Comparison of ENCODE assay signal across 1 cellular context in the genomic region with DNA sequence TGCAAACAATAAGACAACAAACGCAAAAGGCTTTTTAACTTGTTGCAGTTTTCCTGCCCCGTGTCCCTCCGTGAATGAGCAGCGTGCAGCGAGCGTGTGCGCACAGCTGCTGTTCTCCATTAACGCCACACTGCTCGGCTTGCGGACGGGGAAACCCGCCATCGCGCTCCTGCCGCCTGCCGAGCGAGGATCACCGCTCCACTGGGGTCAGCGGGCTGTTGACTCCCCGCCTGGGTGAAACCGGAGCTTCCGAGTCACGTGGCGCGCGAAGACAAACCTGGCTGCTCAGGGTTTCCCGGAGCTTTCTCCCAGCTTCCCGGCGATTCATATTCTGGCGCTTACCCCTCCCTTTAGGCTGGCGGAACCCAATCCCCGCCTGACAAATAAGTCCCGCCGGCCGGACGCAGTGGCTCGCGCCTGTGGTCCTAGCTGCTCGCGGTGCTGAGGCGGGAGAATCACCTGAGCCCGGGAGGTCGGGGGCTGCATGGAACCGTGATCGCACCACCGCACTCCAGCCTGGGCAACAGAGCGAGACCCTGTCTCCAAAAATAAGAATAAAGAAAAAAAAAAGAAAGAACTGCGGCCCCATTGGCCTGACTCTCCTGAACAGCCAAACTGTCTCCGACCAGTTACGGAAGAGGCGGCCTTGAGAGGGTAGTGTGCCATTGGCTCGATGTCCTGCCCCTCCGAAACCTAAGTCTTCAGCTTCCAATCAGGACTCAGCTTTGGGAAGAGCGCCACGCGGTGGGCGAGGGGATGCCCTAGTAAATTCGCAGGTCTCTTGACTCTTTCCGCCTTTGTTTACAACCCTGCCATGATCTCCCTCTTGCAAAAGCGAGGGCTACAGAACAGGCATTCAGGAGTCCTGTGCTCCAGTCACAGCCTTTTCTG.
TF ChIP-seq lines count a peak whose summit lies in the region.

A gene with protein sequence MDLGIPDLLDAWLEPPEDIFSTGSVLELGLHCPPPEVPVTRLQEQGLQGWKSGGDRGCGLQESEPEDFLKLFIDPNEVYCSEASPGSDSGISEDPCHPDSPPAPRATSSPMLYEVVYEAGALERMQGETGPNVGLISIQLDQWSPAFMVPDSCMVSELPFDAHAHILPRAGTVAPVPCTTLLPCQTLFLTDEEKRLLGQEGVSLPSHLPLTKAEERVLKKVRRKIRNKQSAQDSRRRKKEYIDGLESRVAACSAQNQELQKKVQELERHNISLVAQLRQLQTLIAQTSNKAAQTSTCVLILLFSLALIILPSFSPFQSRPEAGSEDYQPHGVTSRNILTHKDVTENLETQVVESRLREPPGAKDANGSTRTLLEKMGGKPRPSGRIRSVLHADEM (plus strand): TSS at position 794 of the 891 bp plus-strand sequence. CDS start 624 bp downstream, outside the sequence.

TF ChIP-seq in HepG2, 621 proteins besides CTCF, POLR2A, EP300 and RAD21 (continued from another document and continues in another):
- peak; percentile 79 for TF ChIP-seq AGO1 (IDR thresholded peaks at IDR 0.05; ENCODE audit: low read depth, low read length, poor library complexity, severe bottlenecking)
- TF ChIP-seq NFE2 (CRISPR knock-in tag; IDR thresholded peaks at IDR 0.05): no peak
- TF ChIP-seq ELK4 (CRISPR knock-in tag; IDR thresholded peaks at IDR 0.05; ENCODE audit: borderline replicate concordance): no peak
- TF ChIP-seq, protein P1, sequence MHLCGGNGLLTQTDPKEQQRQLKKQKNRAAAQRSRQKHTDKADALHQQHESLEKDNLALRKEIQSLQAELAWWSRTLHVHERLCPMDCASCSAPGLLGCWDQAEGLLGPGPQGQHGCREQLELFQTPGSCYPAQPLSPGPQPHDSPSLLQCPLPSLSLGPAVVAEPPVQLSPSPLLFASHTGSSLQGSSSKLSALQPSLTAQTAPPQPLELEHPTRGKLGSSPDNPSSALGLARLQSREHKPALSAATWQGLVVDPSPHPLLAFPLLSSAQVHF (CRISPR knock-in tag; IDR thresholded peaks at IDR 0.05): no peak; the same call in 1 of the 2 replicates
- no peak for TF ChIP-seq SOX13 (IDR thresholded peaks at IDR 0.05)
- TF ChIP-seq SOX13 (CRISPR knock-in tag; conservative IDR thresholded peaks at IDR 0.05 in 1 of 2, IDR thresholded peaks at IDR 0.05 in 1 of 2): peak in 1 of 2 experiments; percentile 42; a peak in 1 of 4 replicates
- TF ChIP-seq ZNF780A (CRISPR knock-in tag; IDR thresholded peaks at IDR 0.05): no peak
- no peak for TF ChIP-seq ZNF460 (CRISPR knock-in tag; IDR thresholded peaks at IDR 0.05; ENCODE audit: borderline replicate concordance)
- peak; percentile 88 for TF ChIP-seq ZNF724P (CRISPR knock-in tag; IDR thresholded peaks at IDR 0.05; ENCODE audit: borderline replicate concordance)
- no peak for TF ChIP-seq ZNF652 (CRISPR knock-in tag; IDR thresholded peaks at IDR 0.05; ENCODE audit: borderline replicate concordance, low read depth)
- TF ChIP-seq RAD51 (IDR thresholded peaks at IDR 0.05; ENCODE audit: borderline replicate concordance): peak; percentile 88
- peak; percentile 20; the same call in 1 of the 2 replicates for TF ChIP-seq GATA4 (IDR thresholded peaks at IDR 0.05; ENCODE audit: borderline replicate concordance, low read depth)
- peak; percentile 84 for TF ChIP-seq GZF1 (CRISPR knock-in tag; IDR thresholded peaks at IDR 0.05)
- TF ChIP-seq MIER3 (CRISPR knock-in tag; IDR thresholded peaks at IDR 0.05; ENCODE audit: borderline replicate concordance): no peak; the same call in 1 of the 2 replicates
- TF ChIP-seq ZNF383 (CRISPR knock-in tag; IDR thresholded peaks at IDR 0.05; ENCODE audit: borderline replicate concordance): no peak
- 0 out of 2 replicates have a peak, but pooled peaks have one; percentile 70 for TF ChIP-seq ZFP37 (CRISPR knock-in tag; IDR thresholded peaks at IDR 0.05; ENCODE audit: borderline replicate concordance)
- TF ChIP-seq FOXO1 (CRISPR knock-in tag; IDR thresholded peaks at IDR 0.05): peak; percentile 87
- peak; percentile 93; the same call in 1 of the 2 replicates for TF ChIP-seq ARID2 (CRISPR knock-in tag; IDR thresholded peaks at IDR 0.05; ENCODE audit: borderline replicate concordance)
- no peak for TF ChIP-seq TCF7L2 (IDR thresholded peaks at IDR 0.05; ENCODE audit: low read depth, low read length)
- no peak for TF ChIP-seq ZNF101 (CRISPR knock-in tag; IDR thresholded peaks at IDR 0.05; ENCODE audit: borderline replicate concordance, low read depth)
- TF ChIP-seq PLRG1 (conservative IDR thresholded peaks at IDR 0.05): no peak
- TF ChIP-seq, protein P2, sequence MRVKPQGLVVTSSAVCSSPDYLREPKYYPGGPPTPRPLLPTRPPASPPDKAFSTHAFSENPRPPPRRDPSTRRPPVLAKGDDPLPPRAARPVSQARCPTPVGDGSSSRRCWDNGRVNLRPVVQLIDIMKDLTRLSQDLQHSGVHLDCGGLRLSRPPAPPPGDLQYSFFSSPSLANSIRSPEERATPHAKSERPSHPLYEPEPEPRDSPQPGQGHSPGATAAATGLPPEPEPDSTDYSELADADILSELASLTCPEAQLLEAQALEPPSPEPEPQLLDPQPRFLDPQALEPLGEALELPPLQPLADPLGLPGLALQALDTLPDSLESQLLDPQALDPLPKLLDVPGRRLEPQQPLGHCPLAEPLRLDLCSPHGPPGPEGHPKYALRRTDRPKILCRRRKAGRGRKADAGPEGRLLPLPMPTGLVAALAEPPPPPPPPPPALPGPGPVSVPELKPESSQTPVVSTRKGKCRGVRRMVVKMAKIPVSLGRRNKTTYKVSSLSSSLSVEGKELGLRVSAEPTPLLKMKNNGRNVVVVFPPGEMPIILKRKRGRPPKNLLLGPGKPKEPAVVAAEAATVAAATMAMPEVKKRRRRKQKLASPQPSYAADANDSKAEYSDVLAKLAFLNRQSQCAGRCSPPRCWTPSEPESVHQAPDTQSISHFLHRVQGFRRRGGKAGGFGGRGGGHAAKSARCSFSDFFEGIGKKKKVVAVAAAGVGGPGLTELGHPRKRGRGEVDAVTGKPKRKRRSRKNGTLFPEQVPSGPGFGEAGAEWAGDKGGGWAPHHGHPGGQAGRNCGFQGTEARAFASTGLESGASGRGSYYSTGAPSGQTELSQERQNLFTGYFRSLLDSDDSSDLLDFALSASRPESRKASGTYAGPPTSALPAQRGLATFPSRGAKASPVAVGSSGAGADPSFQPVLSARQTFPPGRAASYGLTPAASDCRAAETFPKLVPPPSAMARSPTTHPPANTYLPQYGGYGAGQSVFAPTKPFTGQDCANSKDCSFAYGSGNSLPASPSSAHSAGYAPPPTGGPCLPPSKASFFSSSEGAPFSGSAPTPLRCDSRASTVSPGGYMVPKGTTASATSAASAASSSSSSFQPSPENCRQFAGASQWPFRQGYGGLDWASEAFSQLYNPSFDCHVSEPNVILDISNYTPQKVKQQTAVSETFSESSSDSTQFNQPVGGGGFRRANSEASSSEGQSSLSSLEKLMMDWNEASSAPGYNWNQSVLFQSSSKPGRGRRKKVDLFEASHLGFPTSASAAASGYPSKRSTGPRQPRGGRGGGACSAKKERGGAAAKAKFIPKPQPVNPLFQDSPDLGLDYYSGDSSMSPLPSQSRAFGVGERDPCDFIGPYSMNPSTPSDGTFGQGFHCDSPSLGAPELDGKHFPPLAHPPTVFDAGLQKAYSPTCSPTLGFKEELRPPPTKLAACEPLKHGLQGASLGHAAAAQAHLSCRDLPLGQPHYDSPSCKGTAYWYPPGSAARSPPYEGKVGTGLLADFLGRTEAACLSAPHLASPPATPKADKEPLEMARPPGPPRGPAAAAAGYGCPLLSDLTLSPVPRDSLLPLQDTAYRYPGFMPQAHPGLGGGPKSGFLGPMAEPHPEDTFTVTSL (CRISPR knock-in tag; IDR thresholded peaks at IDR 0.05; ENCODE audit: borderline replicate concordance): peak; percentile 41; the same call in 1 of the 2 replicates
- TF ChIP-seq ZNF569 (CRISPR knock-in tag; IDR thresholded peaks at IDR 0.05; ENCODE audit: borderline replicate concordance): no peak
- TF ChIP-seq ZFP82 (CRISPR knock-in tag; IDR thresholded peaks at IDR 0.05; ENCODE audit: borderline replicate concordance): no peak
- TF ChIP-seq ZNF17 (CRISPR knock-in tag; IDR thresholded peaks at IDR 0.05): no peak
- TF ChIP-seq FOXA3 (CRISPR knock-in tag; IDR thresholded peaks at IDR 0.05): peak; percentile 85
- TF ChIP-seq PHB2 (IDR thresholded peaks at IDR 0.05; ENCODE audit: partially characterized antibody): no peak
- TF ChIP-seq MAX (IDR thresholded peaks at IDR 0.05): peak; percentile 94
- TF ChIP-seq MYC (CRISPR knock-in tag; IDR thresholded peaks at IDR 0.05; ENCODE audit: borderline replicate concordance): peak; percentile 74
- TF ChIP-seq, protein P3, sequence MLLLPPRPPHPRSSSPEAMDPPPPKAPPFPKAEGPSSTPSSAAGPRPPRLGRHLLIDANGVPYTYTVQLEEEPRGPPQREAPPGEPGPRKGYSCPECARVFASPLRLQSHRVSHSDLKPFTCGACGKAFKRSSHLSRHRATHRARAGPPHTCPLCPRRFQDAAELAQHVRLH (CRISPR knock-in tag; IDR thresholded peaks at IDR 0.05; ENCODE audit: borderline replicate concordance, low read depth): peak; percentile 94; the same call in 1 of the 2 replicates
- TF ChIP-seq ARNT2 (CRISPR knock-in tag; IDR thresholded peaks at IDR 0.05; ENCODE audit: low read depth): peak; percentile 85; the same call in 1 of the 2 replicates
- TF ChIP-seq ETV5 (CRISPR knock-in tag; IDR thresholded peaks at IDR 0.05; ENCODE audit: borderline replicate concordance): peak; percentile 51; the same call in 1 of the 2 replicates
- 0 out of 2 replicates have a peak, but pooled peaks have one; percentile 52 for TF ChIP-seq HOXD1 (CRISPR knock-in tag; IDR thresholded peaks at IDR 0.05)
- peak; percentile 79; the same call in 1 of the 2 replicates for TF ChIP-seq ZNF564 (CRISPR knock-in tag; IDR thresholded peaks at IDR 0.05)
- TF ChIP-seq MAFK (conservative IDR thresholded peaks at IDR 0.05 in 1 of 2, IDR thresholded peaks at IDR 0.05 in 1 of 2; ENCODE audit: low read length in 2 of 2): no peak
- TF ChIP-seq ZFAT (CRISPR knock-in tag; conservative IDR thresholded peaks at IDR 0.05): no peak
- TF ChIP-seq REL (CRISPR knock-in tag; conservative IDR thresholded peaks at IDR 0.05): no peak
- no peak for TF ChIP-seq AFF4 (CRISPR knock-in tag; IDR thresholded peaks at IDR 0.05)
- TF ChIP-seq DNMT3B (CRISPR knock-in tag; conservative IDR thresholded peaks at IDR 0.05): no peak
- TF ChIP-seq NFKB2 (CRISPR knock-in tag; IDR thresholded peaks at IDR 0.05; ENCODE audit: borderline replicate concordance): peak; percentile 96; the same call in 1 of the 2 replicates
- no peak for TF ChIP-seq ZNF629 (CRISPR knock-in tag; conservative IDR thresholded peaks at IDR 0.05)
- TF ChIP-seq, protein P4, sequence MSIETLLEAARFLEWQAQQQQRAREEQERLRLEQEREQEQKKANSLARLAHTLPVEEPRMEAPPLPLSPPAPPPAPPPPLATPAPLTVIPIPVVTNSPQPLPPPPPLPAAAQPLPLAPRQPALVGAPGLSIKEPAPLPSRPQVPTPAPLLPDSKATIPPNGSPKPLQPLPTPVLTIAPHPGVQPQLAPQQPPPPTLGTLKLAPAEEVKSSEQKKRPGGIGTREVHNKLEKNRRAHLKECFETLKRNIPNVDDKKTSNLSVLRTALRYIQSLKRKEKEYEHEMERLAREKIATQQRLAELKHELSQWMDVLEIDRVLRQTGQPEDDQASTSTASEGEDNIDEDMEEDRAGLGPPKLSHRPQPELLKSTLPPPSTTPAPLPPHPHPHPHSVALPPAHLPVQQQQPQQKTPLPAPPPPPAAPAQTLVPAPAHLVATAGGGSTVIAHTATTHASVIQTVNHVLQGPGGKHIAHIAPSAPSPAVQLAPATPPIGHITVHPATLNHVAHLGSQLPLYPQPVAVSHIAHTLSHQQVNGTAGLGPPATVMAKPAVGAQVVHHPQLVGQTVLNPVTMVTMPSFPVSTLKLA (IDR thresholded peaks at IDR 0.05): peak; percentile 68
- TF ChIP-seq, protein P5, sequence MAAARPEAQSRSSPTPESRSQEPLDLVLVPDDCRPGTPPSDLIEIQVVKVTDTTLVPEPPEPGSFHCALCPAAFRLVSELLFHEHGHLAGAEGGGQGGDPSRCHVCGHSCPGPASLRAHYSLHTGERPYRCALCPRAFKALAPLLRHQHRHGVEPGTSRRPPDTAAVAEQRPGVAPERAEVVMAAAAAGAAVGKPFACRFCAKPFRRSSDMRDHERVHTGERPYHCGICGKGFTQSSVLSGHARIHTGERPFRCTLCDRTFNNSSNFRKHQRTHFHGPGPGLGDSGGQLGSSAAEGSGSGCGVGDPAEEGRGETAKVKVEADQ (CRISPR knock-in tag; IDR thresholded peaks at IDR 0.05; ENCODE audit: borderline replicate concordance): peak; percentile 41; the same call in 1 of the 2 replicates
- TF ChIP-seq ERF (CRISPR knock-in tag; IDR thresholded peaks at IDR 0.05): peak; percentile 53; the same call in 1 of the 2 replicates
- TF ChIP-seq ZNF761 (CRISPR knock-in tag; conservative IDR thresholded peaks at IDR 0.05): peak; percentile 98
